ENCODE assay signal across 15 cellular contexts in genomic region chr1:109918077-109918606, GRCh38. TPM values are rescaled to one million over a fixed set of nuclear protein-coding genes. Genes with fewer than 3 reads are reported as not detected.
DNase-seq lines count a peak whose midpoint lies in the region; ATAC-seq, FAIRE-seq and TF ChIP-seq lines count a peak whose summit lies in the region.
"Had no signal": no experiment of that assay in that cellular context is flagged by ENCODE, and none has a peak within 500 bp of the region (broad histone marks: within the 10 kb centered on the region; RNA-seq: fewer than 3 reads in every experiment).

No MANE protein-coding gene starts in this region.

- H3K9ac ChIP-seq in Karpas-422 (ENCODE audit: low read length) (no peak overlapping the region), K562 (ENCODE audit: insufficient read depth in 1 of 2, low read depth in 2 of 2, low read length in 2 of 2) (peak overlapping the region; percentile 1 to 37; a peak in 3 of 4 replicates)

- no peaks in the 10 kb centered on the region for H4K20me1 ChIP-seq in Karpas-422 (ENCODE audit: insufficient read depth, low read depth, low read length)
- no peaks in the 10 kb centered on the region for H4K20me1 ChIP-seq in K562 (replicated peaks; ENCODE audit: control insufficient read depth, insufficient read depth, low read length)

- no peaks in the 10 kb centered on the region for H3K4me1 ChIP-seq in Karpas-422 (ENCODE audit: low read length)
- peaks cover 27 to 34% of the 10 kb centered on the region in 2 experiments for H3K4me1 ChIP-seq in K562 (replicated peaks in 1 of 2; ENCODE audit: control insufficient read depth in 2 of 2, insufficient read depth in 2 of 2, low read length in 2 of 2)

- ATAC-seq in K562, result peak; percentile 93
- no peak for ATAC-seq in GM18502 (IDR thresholded peaks at IDR 0.05; ENCODE audit: poor library complexity, unreplicated experiment)
- ATAC-seq: T-cell, upper lobe of right lung had no signal

- H3K4me2 ChIP-seq in Karpas-422 (ENCODE audit: low read depth, low read length, poor library complexity, severe bottlenecking), result no peak overlapping the region
- peak overlapping the region; percentile 57 for H3K4me2 ChIP-seq in K562 (ENCODE audit: insufficient read depth, low read length)

- no peak overlapping the region for H2AFZ ChIP-seq in Karpas-422 (ENCODE audit: low read length)
- peak overlapping the region; percentile 66 for H2AFZ ChIP-seq in K562 (ENCODE audit: low read depth, low read length)

- POLR2A ChIA-PET in K562 (lab: Yijun Ruan, JAX), result interaction anchor here (0.7 to 2.8 kb wide), 15 partner anchors 9 to 516 kb away, joined by 3 to 15 read pairs (median 3); partner anchors contain the start of gene GSTM4

- WGBS in K562 (ENCODE audit: insufficient coverage, low coverage, missing lambda C conversion rate), result 25% methylated on average over 3 of the region's 3 CpGs

- H3K27ac Mint-ChIP-seq in activated CD4-positive, alpha-beta T cell treated with anti-CD3 and anti-CD28 coated beads, Interleukin-2, amount 10 ng/mL, durations not matched to agents 24 days and 14 days, result peak overlapping the region; percentile 49
- H3K27ac Mint-ChIP-seq in neural crest cell (ENCODE audit: unreplicated experiment), result no peak overlapping the region
- H3K27ac Mint-ChIP-seq: T-cell had no signal

- in situ Hi-C loops in K562 (cut with MboI), result loop anchor here (5.0 kb wide), 3 partner anchors 51 to 141 kb away; partner anchors contain the start of gene AHCYL1

- TF ChIP-seq EP300 in K562 (IDR thresholded peaks at IDR 0.05; ENCODE audit: low read length), result peak; percentile 97

- H3K36me3 Mint-ChIP-seq in activated CD4-positive, alpha-beta T cell treated with anti-CD3 and anti-CD28 coated beads, Interleukin-2, amount 10 ng/mL, durations not matched to agents 24 days and 14 days (ENCODE audit: low read depth), result peaks cover 84% of the 10 kb centered on the region
- H3K36me3 Mint-ChIP-seq in neural crest cell (ENCODE audit: low read depth), result peaks cover 21% of the 10 kb centered on the region

- H3K36me3 ChIP-seq in Karpas-422 (ENCODE audit: insufficient read depth, low read length) (no peaks in the 10 kb centered on the region), K562 (ENCODE audit: control insufficient read depth, insufficient read depth, low read length) (peaks cover 62% of the 10 kb centered on the region)

- TF ChIP-seq POLR2A in K562 (conservative IDR thresholded peaks at IDR 0.05), result no peak

- TF ChIP-seq CTCF in K562 (IDR thresholded peaks at IDR 0.05 in 2 of 3, conservative IDR thresholded peaks at IDR 0.05 in 1 of 3; ENCODE audit: insufficient read depth in 2 of 3, low read depth in 1 of 3, low read length in 3 of 3) (peak; percentile 74 to 88 (median 77)), neural crest cell (conservative IDR thresholded peaks at IDR 0.05) (peak; percentile 19)

- H3K27ac ChIP-seq in Karpas-422 (ENCODE audit: low read length) (no peak overlapping the region), K562 (ENCODE audit: extremely low read depth, low read depth, low read length) (peak overlapping the region; percentile 70)
- H3K27ac ChIP-seq: upper lobe of right lung had no signal

- H3K27me3 ChIP-seq in Karpas-422 (ENCODE audit: low read length), result no peaks in the 10 kb centered on the region
- H3K27me3 ChIP-seq in K562 (ENCODE audit: control insufficient read depth in 2 of 2, insufficient read depth in 2 of 2, low read length in 2 of 2), result no peaks in the 10 kb centered on the region
- H3K27me3 ChIP-seq: upper lobe of right lung had no signal

- H3K9me2 ChIP-seq in Karpas-422 (replicated peaks; ENCODE audit: insufficient read depth, low read length), result no peaks in the 10 kb centered on the region

- H3K4me1 Mint-ChIP-seq in activated CD4-positive, alpha-beta T cell treated with anti-CD3 and anti-CD28 coated beads, Interleukin-2, amount 10 ng/mL, durations not matched to agents 24 days and 14 days, result peaks cover 59% of the 10 kb centered on the region
- peaks cover 19% of the 10 kb centered on the region for H3K4me1 Mint-ChIP-seq in neural crest cell

- peak; percentile 42 to 70; a peak in 3 of 4 replicates for TF ChIP-seq RAD21 in K562 (CRISPR knock-in tag; conservative IDR thresholded peaks at IDR 0.05 in 1 of 2, IDR thresholded peaks at IDR 0.05 in 1 of 2)

- H3K9me1 ChIP-seq in K562 (ENCODE audit: control insufficient read depth, insufficient read depth, low read length), result no peaks in the 10 kb centered on the region

- FAIRE-seq in K562 (lab: Jason Lieb, UNC), result peak; percentile 99
- FAIRE-seq: G401.6 had no signal

- H3K79me2 ChIP-seq in Karpas-422 (ENCODE audit: low read length) (no peaks in the 10 kb centered on the region), K562 (ENCODE audit: control insufficient read depth, insufficient read depth, low read length) (peaks cover 1% of the 10 kb centered on the region; the same call in 1 of the 3 replicates)

- BruUV-seq in K562 (replicated peaks; lab: Mats Ljungman, UMichigan), result TSS peak; percentile 9

- H3K9me3 ChIP-seq in Karpas-422 (ENCODE audit: low read length), result no peaks in the 10 kb centered on the region
- H3K9me3 ChIP-seq in K562 (replicated peaks; ENCODE audit: control insufficient read depth, insufficient read depth, low read depth, low read length), result no peaks in the 10 kb centered on the region
- H3K9me3 ChIP-seq: upper lobe of right lung had no signal

- CTCF ChIA-PET in K562 (lab: Yijun Ruan, JAX; ENCODE audit: low intra/inter-chr PET ratio), result interaction anchor here (1.1 kb wide), 1 partner anchor 127 kb away, joined by 4 read pairs; no protein-coding TSS in a partner anchor

- no peak for DNase-seq in activated CD4-positive, alpha-beta T cell treated with anti-CD3 and anti-CD28 coated beads, Interleukin-2, amount 10 ng/mL, durations not matched to agents 24 days and 14 days
- no peak for DNase-seq in activated CD4-positive, alpha-beta T cell treated with anti-CD3 and anti-CD28 coated beads, Interleukin-2, amount 50 U/mL, for 1 hour
- peak; percentile 52 for DNase-seq in Karpas-422
- DNase-seq in K562 (ENCODE audit: extremely low read depth in 1 of 4, low spot score in 3 of 4), result peak; percentile 86 to 95 (median 90)
- no peak for DNase-seq in neural crest cell (ENCODE audit: low read depth, low spot score)
- no peak for DNase-seq in NOMO-1 treated with DMSO at 0.1 percent for 48 hours (lab: John Stamatoyannopoulos, UW; ENCODE audit: unreplicated experiment)
- DNase-seq in activated CD4-positive, alpha-beta T cell treated with anti-CD3 and anti-CD28 coated beads for 1 hour, result no peak
- DNase-seq: activated T-cell treated with anti-CD3 and anti-CD28 coated beads, Interleukin-2, amount 50 U/mL, for 1 hour; cortex of kidney; MM.1S; NCI-H510A treated with DMSO at 0.1 percent for 48 hours; T-cell; upper lobe of right lung had no signal

- no peak overlapping the region for H3K4me3 Mint-ChIP-seq in activated CD4-positive, alpha-beta T cell treated with anti-CD3 and anti-CD28 coated beads, Interleukin-2, amount 10 ng/mL, durations not matched to agents 24 days and 14 days
- no peak overlapping the region for H3K4me3 Mint-ChIP-seq in neural crest cell
- H3K4me3 Mint-ChIP-seq: T-cell had no signal

- H3K4me3 ChIP-seq in Karpas-422 (ENCODE audit: low read length), result no peak overlapping the region
- H3K4me3 ChIP-seq in K562, result no peak overlapping the region
- H3K4me3 ChIP-seq: upper lobe of right lung had no signal

- no peaks in the 10 kb centered on the region for H3K9me3 Mint-ChIP-seq in activated CD4-positive, alpha-beta T cell treated with anti-CD3 and anti-CD28 coated beads, Interleukin-2, amount 10 ng/mL, durations not matched to agents 24 days and 14 days
- no peaks in the 10 kb centered on the region for H3K9me3 Mint-ChIP-seq in neural crest cell
- H3K9me3 Mint-ChIP-seq: T-cell had no signal

- intact Hi-C loops in activated CD4-positive, alpha-beta T cell treated with anti-CD3 and anti-CD28 coated beads, Interleukin-2, amount 10 ng/mL, durations not matched to agents 24 days and 14 days (cut with micrococcal nuclease), result no loop called here
- intact Hi-C loops in K562 (cut with micrococcal nuclease), result loop anchor here (2.0 to 5.0 kb wide), 2 partner anchors 67 to 126 kb away; partner anchors contain the start of gene AHCYL1

- H3K27me3 Mint-ChIP-seq in activated CD4-positive, alpha-beta T cell treated with anti-CD3 and anti-CD28 coated beads, Interleukin-2, amount 10 ng/mL, durations not matched to agents 24 days and 14 days, result no peaks in the 10 kb centered on the region
- H3K27me3 Mint-ChIP-seq in neural crest cell (ENCODE audit: low read depth), result no peaks in the 10 kb centered on the region
- H3K27me3 Mint-ChIP-seq: T-cell had no signal

TF ChIP-seq in K562, 482 proteins besides CTCF, POLR2A, EP300 and RAD21 (continues in another document):
- TF ChIP-seq NCOA2 (IDR thresholded peaks at IDR 0.05; ENCODE audit: partially characterized antibody in 2 of 2), result no peak

RNA-seq across cellular contexts. Expression of gene CSF1, which starts 7.5 kb away (rescaled TPM):
- total RNA-seq in activated CD4-positive, alpha-beta T cell treated with anti-CD3 and anti-CD28 coated beads, Interleukin-2, amount 10 ng/mL, durations not matched to agents 24 days and 14 days, result 190 and 193 TPM in 2 replicates
- total RNA-seq in Karpas-422 (2014; rRNA removed; shearing (Covaris generic); ENCODE audit: low replicate concordance), result 0.07 and 0.29 TPM in 2 replicates
- 11.8 and 30.8 TPM in 2 replicates for total RNA-seq in K562 (2011; cell fraction: chromatin; rRNA removed; ENCODE audit: low replicate concordance)
- 17.2 and 24.8 TPM in 2 replicates for total RNA-seq in K562 (2011; cell fraction: nucleolus; rRNA removed)
- 16.3 and 18.2 TPM in 2 replicates for total RNA-seq in K562 (2011; cell fraction: nucleoplasm; rRNA removed)
- total RNA-seq in K562 (2014; rRNA removed) (2.8 and 5.9 TPM in 2 replicates), K562 (2014; rRNA removed; fragmentation: Illumina TruSeq; extraction: Trizol) (1.6 TPM in 2 replicates), K562 (2015; rRNA removed; fragmentation: Illumina TruSeq; extraction: Trizol) (2.4 and 3.4 TPM in 2 replicates), K562 (2021) (6.7 and 6.8 TPM in 2 replicates), neural crest cell (16.0 and 17.9 TPM in 2 replicates)
- polyA plus RNA-seq in K562 (2011; rRNA removed) (6.9 and 11.8 TPM in 2 replicates), K562 (2014; fragmentation: Illumina TruSeq; extraction: Trizol) (3.8 and 4.8 TPM in 2 replicates), K562 (2014; fragmentation: Nextera tagmentation; extraction: Ambion mirVana) (under 1 TPM; 0.18 to 0.23 TPM), K562 (2014; rRNA removed) (2.7 and 4.3 TPM in 2 replicates)
- polyA plus RNA-seq in K562 (2011; cell fraction: cytosol; rRNA removed), result 4.6 and 12.6 TPM in 2 replicates
- polyA plus RNA-seq in K562 (2011; cell fraction: nucleus; rRNA removed), result 12.5 and 39.9 TPM in 2 replicates
- polyA plus RNA-seq in K562 (2012), result 4.7 and 8.6 TPM in 2 replicates
- 3.9 and 8.8 TPM in 2 replicates for polyA minus RNA-seq in K562 (2011; rRNA and poly(A)+ RNA removed)
- 8.5 and 11.6 TPM in 2 replicates for polyA minus RNA-seq in K562 (2011; cell fraction: cytosol; rRNA and poly(A)+ RNA removed)
- polyA minus RNA-seq in K562 (2011; cell fraction: nucleus; rRNA and poly(A)+ RNA removed), result 5.1 and 13.7 TPM in 2 replicates

Comparison
In these comparisons a context has a peak if more than half of its experiments do, and no peak if none do; other contexts are left out.
1. DNase-seq: peak in Karpas-422 (single experiment) and K562 (4 of 4); none in activated CD4-positive, alpha-beta T cell treated with anti-CD3 and anti-CD28 coated beads, Interleukin-2, amount 10 ng/mL, durations not matched to agents 24 days and 14 days (single experiment), activated CD4-positive, alpha-beta T cell treated with anti-CD3 and anti-CD28 coated beads, Interleukin-2, amount 50 U/mL, for 1 hour (single experiment), neural crest cell (single experiment), NOMO-1 treated with DMSO at 0.1 percent for 48 hours (single experiment) and activated CD4-positive, alpha-beta T cell treated with anti-CD3 and anti-CD28 coated beads for 1 hour (single experiment).